ENCODE assay signal across 8 cellular contexts in genomic region chr4:1346781-1347409, GRCh38. TPM values are rescaled to one million over a fixed set of nuclear protein-coding genes. Genes with fewer than 3 reads are reported as not detected.
DNase-seq lines count a peak whose midpoint lies in the region; ATAC-seq lines count a peak whose summit lies in the region.

Gene UVSSA (plus strand): TSS chr4:1347208. CDS start chr4:1348092, 884 bp downstream.

- no peaks in the 10 kb centered on the region for H3K9me3 Mint-ChIP-seq in activated CD4-positive, alpha-beta T cell treated with anti-CD3 and anti-CD28 coated beads, Interleukin-2, amount 10 ng/mL, durations not matched to agents 7 days and 5 days

- H3K4me2 ChIP-seq in BLaER1, result peak within 1 kb of the TSS; percentile 92

- H3K4me1 ChIP-seq in BLaER1, result peaks cover 55% of the 10 kb centered on the region

- peak within 1 kb of the TSS; percentile 92 for H3K4me3 Mint-ChIP-seq in activated CD4-positive, alpha-beta T cell treated with anti-CD3 and anti-CD28 coated beads, Interleukin-2, amount 10 ng/mL, durations not matched to agents 7 days and 5 days

- peak; percentile 97 for DNase-seq in NCI-H69 (lab: John Stamatoyannopoulos, UW)
- peak; percentile 100 for DNase-seq in activated CD4-positive, alpha-beta T cell treated with anti-CD3 and anti-CD28 coated beads, Interleukin-2, amount 10 ng/mL, durations not matched to agents 7 days and 5 days
- DNase-seq in cortex of kidney (lab: John Stamatoyannopoulos, UW), result peak; percentile 92
- peak; percentile 100 for DNase-seq in left kidney (ENCODE audit: low read depth, low spot score)
- DNase-seq in stimulated activated CD4-positive, alpha-beta T cell treated with anti-CD3 and anti-CD28 coated beads, Interleukin-2, amount 100 ng/mL, for 24 hours, result peak; percentile 100

- peaks cover 45% of the 10 kb centered on the region for H3K4me1 Mint-ChIP-seq in activated CD4-positive, alpha-beta T cell treated with anti-CD3 and anti-CD28 coated beads, Interleukin-2, amount 10 ng/mL, durations not matched to agents 7 days and 5 days

- ATAC-seq in GM19328 (IDR thresholded peaks at IDR 0.05; ENCODE audit: unreplicated experiment) (peak; percentile 95), HG03520 (IDR thresholded peaks at IDR 0.05; ENCODE audit: unreplicated experiment) (peak; percentile 92)

- peaks cover 17% of the 10 kb centered on the region for H3K36me3 Mint-ChIP-seq in activated CD4-positive, alpha-beta T cell treated with anti-CD3 and anti-CD28 coated beads, Interleukin-2, amount 10 ng/mL, durations not matched to agents 7 days and 5 days (ENCODE audit: low read depth)

- H3K9ac ChIP-seq in BLaER1, result peak within 1 kb of the TSS; percentile 93

- no peaks in the 10 kb centered on the region for H4K20me1 ChIP-seq in BLaER1

- CTCF ChIA-PET in activated CD4-positive, alpha-beta T cell treated with anti-CD3 and anti-CD28 coated beads, Interleukin-2, amount 10 ng/mL, durations not matched to agents 7 days and 5 days (lab: Charles Lee), result interaction anchor here (0.7 to 2.5 kb wide), 7 partner anchors 9 to 216 kb away, joined by 3 to 10 read pairs (median 3); no protein-coding TSS in a partner anchor

- no peaks in the 10 kb centered on the region for H3K27me3 Mint-ChIP-seq in activated CD4-positive, alpha-beta T cell treated with anti-CD3 and anti-CD28 coated beads, Interleukin-2, amount 10 ng/mL, durations not matched to agents 7 days and 5 days

- peak within 1 kb of the TSS; percentile 94 for H3K27ac ChIP-seq in BLaER1

- H3K27me3 ChIP-seq in BLaER1, result no peaks in the 10 kb centered on the region

- H3K4me3 ChIP-seq in BLaER1, result peak within 1 kb of the TSS; percentile 98

- POLR2A ChIA-PET in activated CD4-positive, alpha-beta T cell treated with anti-CD3 and anti-CD28 coated beads, Interleukin-2, amount 10 ng/mL, durations not matched to agents 7 days and 5 days (lab: Charles Lee), result interaction anchor here (1.6 kb wide), 1 partner anchor 97 kb away, joined by 5 read pairs; no protein-coding TSS in a partner anchor

- H3K9me3 ChIP-seq in BLaER1, result no peaks in the 10 kb centered on the region

- peak within 1 kb of the TSS; percentile 98 for H3K27ac Mint-ChIP-seq in activated CD4-positive, alpha-beta T cell treated with anti-CD3 and anti-CD28 coated beads, Interleukin-2, amount 10 ng/mL, durations not matched to agents 7 days and 5 days

- peaks cover 2% of the 10 kb centered on the region; the same call in 1 of the 2 replicates for H3K36me3 ChIP-seq in BLaER1

RNA-seq across cellular contexts. Expression of gene UVSSA, which starts in this region (rescaled TPM):
- 10 to 100 TPM; 19.1 to 23.0 TPM for total RNA-seq in activated CD4-positive, alpha-beta T cell treated with anti-CD3 and anti-CD28 coated beads, Interleukin-2, amount 10 ng/mL, durations not matched to agents 7 days and 5 days

Comparison
In these comparisons a context has a peak if more than half of its experiments do, and no peak if none do; other contexts are left out.
1. Peak in every context shown above with its lines: DNase-seq, ATAC-seq, H3K4me3 ChIP-seq and H3K27ac ChIP-seq.